Comparison of ENCODE assay signal across 8 cellular contexts in genomic region chr3:46406786-46407611, GRCh38. TPM values are rescaled to one million over a fixed set of nuclear protein-coding genes. Genes with fewer than 3 reads are reported as not detected.
DNase-seq lines count a peak whose midpoint lies in the region; ATAC-seq and TF ChIP-seq lines count a peak whose summit lies in the region.

CCR5AS (minus strand) TSS chr3:46407066.
CCRL2 (plus strand) TSS chr3:46407259; CDS start chr3:46408080, 821 bp downstream.

- no peak within 1 kb of the TSS for H2BK120ac ChIP-seq in trophoblast cell (ENCODE audit: insufficient read depth, low read length, poor library complexity)

- H3K36me3 Mint-ChIP-seq in activated CD8-positive, alpha-beta memory T cell treated with anti-CD3 and anti-CD28 coated beads, Interleukin-2, amount 10 ng/mL, durations not matched to agents 7 days and 5 days = peaks cover 17% of the 10 kb centered on the region

- no peak within 1 kb of the TSS for H3K4ac ChIP-seq in trophoblast cell (ENCODE audit: low read depth, low read length)

- H2AK5ac ChIP-seq in trophoblast cell (ENCODE audit: low read length) = no peak within 1 kb of the TSS

- no peak within 1 kb of the TSS for H2BK12ac ChIP-seq in trophoblast cell (ENCODE audit: low read length)

- no peak within 1 kb of the TSS for H4K12ac ChIP-seq in trophoblast cell (ENCODE audit: low read depth, low read length)

- TF ChIP-seq CTCF in C4-2B (conservative IDR thresholded peaks at IDR 0.05) (no peak), foreskin keratinocyte (conservative IDR thresholded peaks at IDR 0.05) (no peak)

- no peaks in the 10 kb centered on the region for H3K9me3 Mint-ChIP-seq in activated CD8-positive, alpha-beta memory T cell treated with anti-CD3 and anti-CD28 coated beads, Interleukin-2, amount 10 ng/mL, durations not matched to agents 7 days and 5 days (ENCODE audit: low read depth)

- H3K27ac Mint-ChIP-seq in activated CD8-positive, alpha-beta memory T cell treated with anti-CD3 and anti-CD28 coated beads, Interleukin-2, amount 10 ng/mL, durations not matched to agents 7 days and 5 days = peak within 1 kb of the TSS; percentile 96

- no peak within 1 kb of the TSS for H3K4me3 ChIP-seq in trophoblast cell (ENCODE audit: low read depth, low read length)

- H4K8ac ChIP-seq in trophoblast cell (ENCODE audit: low read depth, low read length) = no peak within 1 kb of the TSS

- H3K9me3 ChIP-seq in trophoblast cell (ENCODE audit: insufficient read depth, low read depth, low read length) = no peaks in the 10 kb centered on the region

- H3K14ac ChIP-seq in trophoblast cell (ENCODE audit: low read length) = no peak within 1 kb of the TSS

- CTCF ChIA-PET in activated CD8-positive, alpha-beta memory T cell treated with anti-CD3 and anti-CD28 coated beads, Interleukin-2, amount 10 ng/mL, durations not matched to agents 7 days and 5 days (lab: Charles Lee) = interaction anchor here (0.9 to 2.9 kb wide), 14 partner anchors 20 to 468 kb away, joined by 3 to 18 read pairs (median 5); partner anchors contain the start of gene CCR5

- H3K79me1 ChIP-seq in trophoblast cell (ENCODE audit: low read length) = no peaks in the 10 kb centered on the region

- H3K18ac ChIP-seq in trophoblast cell (ENCODE audit: low read length) = no peak within 1 kb of the TSS

- peak; percentile 86 for DNase-seq in LHCN-M2 (ENCODE audit: low read depth)
- DNase-seq in activated CD8-positive, alpha-beta memory T cell treated with anti-CD3 and anti-CD28 coated beads, Interleukin-2, amount 10 ng/mL, durations not matched to agents 7 days and 5 days = peak; percentile 81
- DNase-seq in foreskin keratinocyte = no peak
- peak; percentile 28 to 39 for DNase-seq in trophoblast cell
- no peak for DNase-seq in ecto neural progenitor cell (ENCODE audit: low spot score)

- no CpG with 5 or more reads among the region's 20 CpGs for WGBS in trophoblast cell (ENCODE audit: extremely low coverage, insufficient coverage, insufficient read length)

- H3K4me2 ChIP-seq in trophoblast cell (ENCODE audit: low read length) = no peak within 1 kb of the TSS

- no peak within 1 kb of the TSS for H3K23ac ChIP-seq in trophoblast cell (ENCODE audit: low read length)

- peaks cover 6% of the 10 kb centered on the region for H3K27me3 ChIP-seq in foreskin keratinocyte
- H3K27me3 ChIP-seq in trophoblast cell (ENCODE audit: insufficient read depth, low read length) = no peaks in the 10 kb centered on the region

- ATAC-seq in activated CD8-positive, alpha-beta memory T cell treated with anti-CD3 and anti-CD28 coated beads, Interleukin-2, amount 10 ng/mL, durations not matched to agents 7 days and 5 days = peak; percentile 90
- ATAC-seq in foreskin keratinocyte = peak; percentile 16
- no peak for ATAC-seq in GM21825 (IDR thresholded peaks at IDR 0.05; ENCODE audit: unreplicated experiment)
- ATAC-seq in GM21576 (IDR thresholded peaks at IDR 0.05; ENCODE audit: unreplicated experiment) = no peak

- H3K4me1 ChIP-seq in foreskin keratinocyte (no peaks in the 10 kb centered on the region), trophoblast cell (ENCODE audit: control insufficient read depth in 1 of 2, insufficient read depth in 2 of 2, low read length in 2 of 2) (peaks cover 0 to 2% of the 10 kb centered on the region in 2 experiments)

- no peak within 1 kb of the TSS for H2BK5ac ChIP-seq in trophoblast cell (ENCODE audit: low read depth, low read length, poor library complexity)

- no peaks in the 10 kb centered on the region for H3K79me2 ChIP-seq in trophoblast cell (ENCODE audit: control insufficient read depth, insufficient read depth, low read length, poor library complexity)

- H2AFZ ChIP-seq in trophoblast cell (ENCODE audit: insufficient read depth, low read length, poor library complexity) = no peak within 1 kb of the TSS

- peak within 1 kb of the TSS; percentile 86 for H3K4me3 Mint-ChIP-seq in activated CD8-positive, alpha-beta memory T cell treated with anti-CD3 and anti-CD28 coated beads, Interleukin-2, amount 10 ng/mL, durations not matched to agents 7 days and 5 days

- peaks cover 39% of the 10 kb centered on the region for H3K4me1 Mint-ChIP-seq in activated CD8-positive, alpha-beta memory T cell treated with anti-CD3 and anti-CD28 coated beads, Interleukin-2, amount 10 ng/mL, durations not matched to agents 7 days and 5 days

- H3K36me3 ChIP-seq in trophoblast cell (ENCODE audit: control insufficient read depth in 1 of 2, insufficient read depth in 2 of 2, low read length in 2 of 2) = no peaks in the 10 kb centered on the region

- H3K27ac ChIP-seq in C4-2B = peak within 1 kb of the TSS; percentile 71
- no peak within 1 kb of the TSS for H3K27ac ChIP-seq in foreskin keratinocyte
- no peak within 1 kb of the TSS for H3K27ac ChIP-seq in trophoblast cell (ENCODE audit: low read depth, low read length)

- peaks cover 6% of the 10 kb centered on the region for H3K27me3 Mint-ChIP-seq in activated CD8-positive, alpha-beta memory T cell treated with anti-CD3 and anti-CD28 coated beads, Interleukin-2, amount 10 ng/mL, durations not matched to agents 7 days and 5 days

- no peak within 1 kb of the TSS for H4K91ac ChIP-seq in trophoblast cell (ENCODE audit: low read depth, low read length)

- no peak within 1 kb of the TSS for H3K9ac ChIP-seq in trophoblast cell (ENCODE audit: low read length)

RNA-seq across cellular contexts. Expression of gene CCRL2, which starts in this region (rescaled TPM):
- total RNA-seq in LHCN-M2 (2014; rRNA removed) = 5.3 and 5.4 TPM in 2 replicates
- polyA plus RNA-seq in LHCN-M2 (2012) = 1.6 TPM
- 10 to 100 TPM in 1 of 2 experiments, 1 to 10 TPM in 1; 10.0 to 11.9 TPM for total RNA-seq in activated CD8-positive, alpha-beta memory T cell treated with anti-CD3 and anti-CD28 coated beads, Interleukin-2, amount 10 ng/mL, durations not matched to agents 7 days and 5 days
- not detected in 2 replicates for total RNA-seq in foreskin keratinocyte
- not detected in 2 replicates for polyA plus RNA-seq in foreskin keratinocyte
- 0.36 and 0.44 TPM in 2 replicates for polyA plus RNA-seq in trophoblast cell (2013)

Comparison
In these comparisons a context has a peak if more than half of its experiments do, and no peak if none do; other contexts are left out.
1. DNase-seq: peak in LHCN-M2 (single experiment), activated CD8-positive, alpha-beta memory T cell treated with anti-CD3 and anti-CD28 coated beads, Interleukin-2, amount 10 ng/mL, durations not matched to agents 7 days and 5 days (single experiment) and trophoblast cell (2 of 2); none in foreskin keratinocyte (0 of 2) and ecto neural progenitor cell (single experiment).
2. ATAC-seq: peak in activated CD8-positive, alpha-beta memory T cell treated with anti-CD3 and anti-CD28 coated beads, Interleukin-2, amount 10 ng/mL, durations not matched to agents 7 days and 5 days (single experiment) and foreskin keratinocyte (single experiment); none in GM21825 (single experiment) and GM21576 (single experiment).